Comparison of ENCODE assay signal across 21 cellular contexts in genomic region chr2:47682231-47682749, GRCh38.
A peak's percentile ranks its signal among the peaks of the same experiment; 100 is the strongest.
DNase-seq lines count a peak whose midpoint lies in the region; ATAC-seq, FAIRE-seq and TF ChIP-seq lines count a peak whose summit lies in the region.
"Had no signal": no experiment of that assay in that cellular context is flagged by ENCODE, and none has a peak within 500 bp of the region (broad histone marks: within the 10 kb centered on the region; RNA-seq: fewer than 3 reads in every experiment).

No MANE protein-coding gene starts in this region.

- H4K20me1 ChIP-seq in endothelial cell of umbilical vein (replicated peaks; ENCODE audit: control insufficient read depth, extremely low read depth, insufficient read depth, low read length): no peaks in the 10 kb centered on the region
- H4K20me1 ChIP-seq: BLaER1 had no signal

- no TSS peak for BruUV-seq in endothelial cell of umbilical vein (replicated peaks; lab: Mats Ljungman, UMichigan)
- no TSS peak for BruUV-seq in MCF 10A (replicated peaks; lab: Mats Ljungman, UMichigan)

- TF ChIP-seq POLR2A in endothelial cell of umbilical vein (IDR thresholded peaks at IDR 0.05; ENCODE audit: low read depth, low read length): no peak

- no peaks in the 10 kb centered on the region for H3K9me1 ChIP-seq in endothelial cell of umbilical vein (replicated peaks; ENCODE audit: control insufficient read depth, extremely low read depth, insufficient read depth, low read length)

- CTCF ChIA-PET in endothelial cell of umbilical vein (lab: Charles Lee) (interaction anchor here (0.7 to 1.8 kb wide), 3 partner anchors 85 to 523 kb away, joined by 3 to 5 read pairs (median 4); no protein-coding TSS in a partner anchor), MCF 10A (lab: Yijun Ruan, JAX) (interaction anchor here (0.9 kb wide), 1 partner anchor 85 kb away, joined by 3 read pairs; no protein-coding TSS in a partner anchor)

- H3K27me3 ChIP-seq in endothelial cell of umbilical vein (ENCODE audit: control insufficient read depth in 2 of 2, insufficient read depth in 2 of 2, low read length in 2 of 2): peaks cover 2 to 5% of the 10 kb centered on the region in 2 experiments
- H3K27me3 ChIP-seq: BLaER1 had no signal

- no peak overlapping the region for H2AFZ ChIP-seq in endothelial cell of umbilical vein (ENCODE audit: low read depth, low read length)
- H2AFZ ChIP-seq: GM23248 had no signal

- no peaks in the 10 kb centered on the region for H3K36me3 ChIP-seq in endothelial cell of umbilical vein (ENCODE audit: control insufficient read depth in 2 of 2, extremely low read depth in 1 of 2, insufficient read depth in 2 of 2, low read length in 2 of 2)
- H3K36me3 ChIP-seq: BLaER1 had no signal

- no peak overlapping the region for H3K4me3 ChIP-seq in endothelial cell of umbilical vein (replicated peaks in 1 of 3; ENCODE audit: insufficient read depth in 1 of 3, low read depth in 1 of 3, low read length in 3 of 3)
- H3K4me3 ChIP-seq: BLaER1, GM23248 had no signal

- no peaks in the 10 kb centered on the region for H3K9me3 ChIP-seq in endothelial cell of umbilical vein (replicated peaks; ENCODE audit: control insufficient read depth, insufficient read depth, low read length)
- H3K9me3 ChIP-seq: Caco-2 had no signal

- H3K4me1 Mint-ChIP-seq in MCF 10A (ENCODE audit: insufficient read depth, unreplicated experiment): no peaks in the 10 kb centered on the region
- H3K4me1 Mint-ChIP-seq: B cell; CD4-positive, CD25-positive, alpha-beta regulatory T cell had no signal

- no peak overlapping the region for H3K9ac ChIP-seq in endothelial cell of umbilical vein (replicated peaks; ENCODE audit: extremely low read depth, insufficient read depth, low read length)
- H3K9ac ChIP-seq: BLaER1, GM23248 had no signal

- no peak overlapping the region for H3K4me2 ChIP-seq in endothelial cell of umbilical vein (ENCODE audit: insufficient read depth, low read length)
- H3K4me2 ChIP-seq: BLaER1 had no signal

- dilution Hi-C loops in endothelial cell of umbilical vein (cut with MboI; ENCODE audit: extremely low pct_ligation_motif_present, low sequenced_read_pairs): no loop called here

- POLR2A ChIA-PET in endothelial cell of umbilical vein (lab: Charles Lee): no interaction called here
- POLR2A ChIA-PET in MCF 10A (lab: Yijun Ruan, JAX): no interaction called here

- TF ChIP-seq CTCF in endothelial cell of umbilical vein (IDR thresholded peaks at IDR 0.05; ENCODE audit: extremely low read depth in 1 of 2, insufficient read depth in 1 of 2, low read depth in 1 of 2, low read length in 2 of 2) (no peak), MCF 10A (IDR thresholded peaks at IDR 0.05; ENCODE audit: unreplicated experiment) (no peak)

- no peak overlapping the region for H3K27ac ChIP-seq in endothelial cell of umbilical vein (ENCODE audit: insufficient read depth, low read depth, low read length)
- H3K27ac ChIP-seq: BLaER1, C4-2B, GM23248 had no signal

- DNase-seq in M059J (ENCODE audit: low read depth): peak; percentile 8
- peak; percentile 16 for DNase-seq in endothelial cell of umbilical vein (ENCODE audit: low read depth, low spot score)
- DNase-seq in mesenteric fat pad (ENCODE audit: low spot score): peak; percentile 55
- DNase-seq in 8988T: no peak
- no peak for DNase-seq in MCF 10A (ENCODE audit: unreplicated experiment)
- DNase-seq: Caco-2; CD4-positive, CD25-positive, alpha-beta regulatory T cell; CD8-positive, alpha-beta T cell; DMS153; DND-41; GM23248; H7; HCEC 1CT had no signal

- H3K36me3 Mint-ChIP-seq in MCF 10A (ENCODE audit: insufficient read depth, unreplicated experiment): no peaks in the 10 kb centered on the region
- H3K36me3 Mint-ChIP-seq: CD4-positive, CD25-positive, alpha-beta regulatory T cell; CD8-positive, alpha-beta T cell had no signal

- H3K27ac Mint-ChIP-seq in MCF 10A (ENCODE audit: low read depth, unreplicated experiment): no peak overlapping the region
- H3K27ac Mint-ChIP-seq: B cell; CD4-positive, CD25-positive, alpha-beta regulatory T cell; CD8-positive, alpha-beta T cell had no signal

- FAIRE-seq in endothelial cell of umbilical vein (lab: Jason Lieb, UNC): peak; percentile 54
- FAIRE-seq: A204.1, G401.6, GM12892, H1 had no signal

- H3K79me2 ChIP-seq in endothelial cell of umbilical vein (ENCODE audit: control insufficient read depth, insufficient read depth, low read length): no peaks in the 10 kb centered on the region

- peaks cover 8% of the 10 kb centered on the region for H3K9me3 Mint-ChIP-seq in MCF 10A (ENCODE audit: unreplicated experiment)
- H3K9me3 Mint-ChIP-seq: CD8-positive, alpha-beta T cell had no signal

- H3K27me3 Mint-ChIP-seq in MCF 10A (ENCODE audit: insufficient read depth, unreplicated experiment): peaks cover 6% of the 10 kb centered on the region
- H3K27me3 Mint-ChIP-seq: B cell had no signal

- no peak for ATAC-seq in GM21360 (IDR thresholded peaks at IDR 0.05; ENCODE audit: unreplicated experiment)
- ATAC-seq: CD8-positive, alpha-beta T cell had no signal

- intact Hi-C loops in endothelial cell of umbilical vein (cut with micrococcal nuclease) (no loop called here), MCF 10A (cut with micrococcal nuclease) (no loop called here)

- peaks cover 2% of the 10 kb centered on the region for H3K4me1 ChIP-seq in endothelial cell of umbilical vein (ENCODE audit: control insufficient read depth, extremely low read depth, insufficient read depth, low read length)
- H3K4me1 ChIP-seq: Caco-2 had no signal

- H3K4me3 Mint-ChIP-seq in MCF 10A (ENCODE audit: unreplicated experiment): no peak overlapping the region
- H3K4me3 Mint-ChIP-seq: B cell; CD4-positive, CD25-positive, alpha-beta regulatory T cell; CD8-positive, alpha-beta T cell had no signal

TF ChIP-seq in endothelial cell of umbilical vein, 7 proteins besides CTCF, POLR2A, EP300 and RAD21:
- TF ChIP-seq GATA2 (IDR thresholded peaks at IDR 0.05; ENCODE audit: insufficient read depth, insufficient read length, low read depth, low read length) (peak; percentile 10), MAX (IDR thresholded peaks at IDR 0.05; ENCODE audit: insufficient read depth, insufficient read length) (no peak), POLR2AphosphoS5 (IDR thresholded peaks at IDR 0.05; ENCODE audit: insufficient read depth, low read depth, low read length) (no peak)
TF ChIP-seq in endothelial cell of umbilical vein: peak in this region for 1.

Comparison
In these comparisons a context has a peak if more than half of its experiments do, and no peak if none do; other contexts are left out.
1. DNase-seq: peak in M059J (single experiment), endothelial cell of umbilical vein (single experiment) and mesenteric fat pad (single experiment); none in 8988T (single experiment) and MCF 10A (single experiment).